ENCODE assay signal across 1 cellular context in the genomic region with DNA sequence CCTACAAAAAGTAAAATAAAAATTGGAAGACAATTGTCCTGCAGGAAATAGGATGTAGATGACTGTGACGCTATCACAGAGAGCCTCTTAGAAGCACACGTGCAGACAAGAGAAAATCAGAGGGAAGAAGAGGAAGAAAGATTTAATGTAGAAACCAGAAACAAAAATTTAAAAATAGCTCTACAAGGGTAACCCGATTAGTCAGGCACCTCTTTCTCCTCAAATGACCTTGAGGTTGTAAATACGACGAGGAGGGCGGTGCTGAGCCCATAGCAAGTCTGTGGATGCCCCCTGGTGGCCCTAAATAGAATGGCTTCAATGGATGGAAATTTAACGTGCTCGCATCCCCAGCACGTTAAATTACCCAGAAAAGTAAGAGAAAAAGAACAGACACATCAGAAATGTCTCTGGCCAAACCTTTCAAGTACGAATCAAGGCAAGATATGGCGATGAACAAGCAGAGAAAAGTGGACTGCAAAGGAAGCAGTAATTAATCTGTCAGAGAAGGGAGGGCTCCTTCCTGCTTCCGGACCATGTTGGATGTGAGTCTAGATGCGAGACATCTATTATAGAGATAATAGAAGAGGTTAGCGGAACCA.
TF ChIP-seq lines count a peak whose summit lies in the region.

No MANE protein-coding gene starts in this region.

TF ChIP-seq in endothelial cell of umbilical vein, 7 proteins besides CTCF, POLR2A, EP300 and RAD21:
- TF ChIP-seq FOS (IDR thresholded peaks at IDR 0.05; ENCODE audit: borderline replicate concordance, insufficient read depth, low read length) = no peak
- no peak for TF ChIP-seq GATA2 (IDR thresholded peaks at IDR 0.05; ENCODE audit: insufficient read depth, insufficient read length, low read depth, low read length)
- no peak for TF ChIP-seq POLR2AphosphoS5 (IDR thresholded peaks at IDR 0.05; ENCODE audit: insufficient read depth, low read depth, low read length)
- TF ChIP-seq EZH2 (IDR thresholded peaks at IDR 0.05; ENCODE audit: borderline replicate concordance, low read depth, low read length, severe bottlenecking) = no peak
- no peak for TF ChIP-seq MYC (IDR thresholded peaks at IDR 0.05; ENCODE audit: low read depth, low read length)
- no peak for TF ChIP-seq MAX (IDR thresholded peaks at IDR 0.05; ENCODE audit: insufficient read depth, insufficient read length)
- no peak for TF ChIP-seq JUN (IDR thresholded peaks at IDR 0.05; ENCODE audit: borderline replicate concordance, insufficient read depth, insufficient read length, low read depth)
